2 cellular contexts compared by ENCODE assay signal in genomic region chr18:9013926-9014373, GRCh38.
A peak's percentile ranks its signal among the peaks of the same experiment; 100 is the strongest.
TF ChIP-seq lines count a peak whose summit lies in the region.

No MANE protein-coding gene starts in this region.

TF ChIP-seq in IMR-90, 13 proteins besides CTCF, POLR2A, EP300 and RAD21:
- TF ChIP-seq BHLHE40 (IDR thresholded peaks at IDR 0.05; ENCODE audit: low read depth, low read length) (no peak), ELK1 (IDR thresholded peaks at IDR 0.05; ENCODE audit: borderline replicate concordance, low read depth, low read length) (no peak), FOS (IDR thresholded peaks at IDR 0.05; ENCODE audit: low read depth, low read length) (no peak), SMC3 (IDR thresholded peaks at IDR 0.05; ENCODE audit: low read depth, low read length) (no peak), CEBPB (IDR thresholded peaks at IDR 0.05; ENCODE audit: low read depth, low read length) (no peak), NFE2L2 (IDR thresholded peaks at IDR 0.05; ENCODE audit: low read depth, low read length) (no peak), RCOR1 (IDR thresholded peaks at IDR 0.05; ENCODE audit: insufficient replicate concordance, low read length) (no peak), USF2 (IDR thresholded peaks at IDR 0.05; ENCODE audit: low read depth, low read length) (no peak), MAFK (IDR thresholded peaks at IDR 0.05; ENCODE audit: low read depth, low read length) (no peak), CHD1 (IDR thresholded peaks at IDR 0.05; ENCODE audit: low read depth, low read length) (no peak), MXI1 (IDR thresholded peaks at IDR 0.05; ENCODE audit: borderline replicate concordance, low read depth, low read length) (no peak), MAZ (IDR thresholded peaks at IDR 0.05; ENCODE audit: borderline replicate concordance, low read depth, low read length) (no peak), RFX5 (IDR thresholded peaks at IDR 0.05; ENCODE audit: low read depth, low read length) (no peak)

TF ChIP-seq in K562, 482 proteins besides CTCF, POLR2A, EP300 and RAD21 (continues in another document):
- TF ChIP-seq HBP1 (CRISPR knock-in tag; IDR thresholded peaks at IDR 0.05): peak; percentile 64; the same call in 1 of the 2 replicates
- TF ChIP-seq ZNF232 (CRISPR knock-in tag; IDR thresholded peaks at IDR 0.05): no peak
- peak; percentile 60; the same call in 1 of the 2 replicates for TF ChIP-seq ZNF436 (CRISPR knock-in tag; IDR thresholded peaks at IDR 0.05)
- TF ChIP-seq PML (IDR thresholded peaks at IDR 0.05; ENCODE audit: low read length): peak; percentile 86
- peak; percentile 38; the same call in 1 of the 2 replicates for TF ChIP-seq ZNF24 (IDR thresholded peaks at IDR 0.05)
- TF ChIP-seq FOXA1 (IDR thresholded peaks at IDR 0.05; ENCODE audit: borderline replicate concordance): no peak
- TF ChIP-seq ATF1 (CRISPR knock-in tag; IDR thresholded peaks at IDR 0.05): no peak
- no peak for TF ChIP-seq ATF1 (tag; IDR thresholded peaks at IDR 0.05)
- TF ChIP-seq ZNF407 (IDR thresholded peaks at IDR 0.05; ENCODE audit: low read depth): no peak
- TF ChIP-seq SMC3 (conservative IDR thresholded peaks at IDR 0.05; ENCODE audit: insufficient read depth, low read depth, low read length): no peak
- TF ChIP-seq HDAC1 (IDR thresholded peaks at IDR 0.05): peak in 1 of 2 experiments; percentile 20; a peak in 1 of 4 replicates
- TF ChIP-seq DNMT1 (IDR thresholded peaks at IDR 0.05): no peak
- no peak for TF ChIP-seq IRF2 (CRISPR knock-in tag; IDR thresholded peaks at IDR 0.05)
- no peak for TF ChIP-seq TRIM25 (IDR thresholded peaks at IDR 0.05; ENCODE audit: borderline replicate concordance)
- no peak for TF ChIP-seq MEIS2 (IDR thresholded peaks at IDR 0.05; ENCODE audit: partially characterized antibody)
- TF ChIP-seq ATF3 (IDR thresholded peaks at IDR 0.05): no peak
- no peak for TF ChIP-seq ATF3 (CRISPR knock-in tag; conservative IDR thresholded peaks at IDR 0.05)
- peak; percentile 60 for TF ChIP-seq POLR2B (IDR thresholded peaks at IDR 0.05; ENCODE audit: low read depth, partially characterized antibody)
- TF ChIP-seq ARHGAP35 (IDR thresholded peaks at IDR 0.05; ENCODE audit: partially characterized antibody): peak; percentile 63
- TF ChIP-seq ZNF175 (CRISPR knock-in tag; IDR thresholded peaks at IDR 0.05; ENCODE audit: low read depth): no peak
- no peak for TF ChIP-seq SMARCE1 (IDR thresholded peaks at IDR 0.05)
- TF ChIP-seq FOXO4 (CRISPR knock-in tag; IDR thresholded peaks at IDR 0.05): no peak
- TF ChIP-seq ZC3H8 (IDR thresholded peaks at IDR 0.05): peak; percentile 97
- TF ChIP-seq SRSF3 (IDR thresholded peaks at IDR 0.05; ENCODE audit: insufficient read depth, low read length): no peak
- TF ChIP-seq TBL1XR1 (IDR thresholded peaks at IDR 0.05; ENCODE audit: low read length in 2 of 2): peak in 1 of 2 experiments; percentile 29; a peak in 1 of 4 replicates
- TF ChIP-seq SUPT5H (IDR thresholded peaks at IDR 0.05): peak; percentile 82
- no peak for TF ChIP-seq CCNT2 (IDR thresholded peaks at IDR 0.05; ENCODE audit: borderline replicate concordance, extremely low read depth, insufficient read length, low read depth, low read length)
- TF ChIP-seq ZMIZ1 (IDR thresholded peaks at IDR 0.05; ENCODE audit: low read depth in 2 of 2, low read length in 2 of 2): peak in 1 of 2 experiments; percentile 64; a peak in 1 of 4 replicates
- TF ChIP-seq ZNF444 (CRISPR knock-in tag; IDR thresholded peaks at IDR 0.05): no peak
- peak; percentile 95 for TF ChIP-seq GTF2B (IDR thresholded peaks at IDR 0.05; ENCODE audit: extremely low read depth, insufficient read length)
- peak; percentile 49; the same call in 1 of the 2 replicates for TF ChIP-seq POLR2G (IDR thresholded peaks at IDR 0.05; ENCODE audit: low read depth, low read length)
- TF ChIP-seq GTF2F1 (IDR thresholded peaks at IDR 0.05; ENCODE audit: low read depth, low read length): peak; percentile 91; the same call in 1 of the 2 replicates
- peak; percentile 40; the same call in 1 of the 2 replicates for TF ChIP-seq TEAD4 (IDR thresholded peaks at IDR 0.05; ENCODE audit: low read length)
- no peak for TF ChIP-seq TEAD4 (CRISPR knock-in tag; IDR thresholded peaks at IDR 0.05; ENCODE audit: borderline replicate concordance)
- TF ChIP-seq SIN3A (IDR thresholded peaks at IDR 0.05; ENCODE audit: borderline replicate concordance in 2 of 2, control insufficient read depth in 1 of 2, low read depth in 2 of 2, low read length in 2 of 2): peak in 1 of 2 experiments; percentile 77; a peak in 2 of 4 replicates
- TF ChIP-seq SP1 (CRISPR knock-in tag; IDR thresholded peaks at IDR 0.05): no peak
- TF ChIP-seq SREBF1 (IDR thresholded peaks at IDR 0.05; ENCODE audit: borderline replicate concordance, low read depth, low read length): no peak
- no peak for TF ChIP-seq RCOR1 (IDR thresholded peaks at IDR 0.05; ENCODE audit: borderline replicate concordance in 1 of 2, low read depth in 2 of 2, low read length in 2 of 2)
- peak in 1 of 2 experiments; percentile 52; a peak in 2 of 4 replicates for TF ChIP-seq NONO (IDR thresholded peaks at IDR 0.05; ENCODE audit: low read depth in 2 of 2, low read length in 1 of 2)
- TF ChIP-seq ELF4 (CRISPR knock-in tag; IDR thresholded peaks at IDR 0.05): 0 out of 2 replicates have a peak, but pooled peaks have one; percentile 9
- TF ChIP-seq CHCHD3 (CRISPR knock-in tag; IDR thresholded peaks at IDR 0.05): 0 out of 2 replicates have a peak, but pooled peaks have one; percentile 74
